In the genomic region with DNA sequence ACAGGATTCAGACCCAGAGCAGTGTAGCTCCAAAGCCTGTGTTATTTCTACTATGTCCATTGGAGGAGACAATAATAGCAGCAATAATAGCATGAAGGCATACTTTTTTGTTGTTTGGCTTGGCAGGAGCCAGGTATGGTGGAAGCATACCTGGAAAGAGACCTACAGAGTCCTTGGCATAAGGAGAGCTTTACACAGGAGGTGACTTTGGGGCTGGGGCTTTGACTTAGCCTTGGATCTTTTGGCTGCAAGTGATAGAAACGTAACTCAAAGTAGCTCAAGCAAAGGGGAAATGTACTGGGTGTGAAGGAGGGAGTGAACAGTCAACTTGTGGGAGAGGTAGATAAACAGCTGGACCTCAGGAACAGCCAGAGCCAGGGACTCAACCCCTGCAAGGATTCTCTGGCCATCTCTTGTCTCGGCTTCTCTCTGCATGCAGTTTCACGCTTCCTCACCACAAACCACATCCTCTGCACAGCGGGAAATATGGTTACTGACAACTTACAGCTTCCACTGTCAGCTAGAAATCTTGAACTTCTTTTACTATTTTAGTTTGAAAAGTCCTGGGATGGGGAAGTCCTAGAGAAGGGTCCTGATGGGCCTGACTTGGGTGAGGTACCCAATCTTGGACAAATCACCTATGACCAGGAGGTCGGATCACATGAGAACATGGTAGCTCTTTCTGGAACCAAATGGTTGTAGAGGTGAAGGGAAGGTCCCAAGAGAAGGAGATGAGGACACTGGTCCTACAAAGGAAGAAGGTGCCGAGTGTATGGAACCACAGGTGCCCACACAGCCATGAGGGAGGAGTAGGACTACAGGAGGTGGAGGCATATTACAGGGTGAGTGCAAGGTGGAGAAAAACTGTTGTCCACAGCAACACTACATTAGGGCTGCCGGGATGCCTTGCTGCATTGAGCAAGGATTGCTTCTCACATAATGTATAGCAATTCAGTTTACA, we compare ENCODE assay signal across 8 cellular contexts. TPM values are rescaled to one million over a fixed set of nuclear protein-coding genes. Genes with fewer than 3 reads are reported as not detected.
DNase-seq lines count a peak whose midpoint lies in the region; ATAC-seq and TF ChIP-seq lines count a peak whose summit lies in the region.

No MANE protein-coding gene starts in this region.

- no peaks in the 10 kb centered on the region for H4K20me1 ChIP-seq in OCI-LY1 (ENCODE audit: insufficient read depth, low read length)

- no peak overlapping the region for H3K27ac ChIP-seq in OCI-LY1 (ENCODE audit: low read depth, low read length, poor library complexity, severe bottlenecking)
- H3K27ac ChIP-seq in right cardiac atrium (ENCODE audit: low read length) = no peak overlapping the region
- no peak overlapping the region for H3K27ac ChIP-seq in endodermal cell (ENCODE audit: low read depth, low read length)
- H3K27ac ChIP-seq in RWPE1 = no peak overlapping the region

- in situ Hi-C loops in GM13976 (cut with MboI; ENCODE audit: low sequenced_read_pairs, unreplicated experiment) = no loop called here

- no peaks in the 10 kb centered on the region for H3K27me3 Mint-ChIP-seq in endodermal cell (ENCODE audit: insufficient read depth)

- no peak overlapping the region for H3K27ac Mint-ChIP-seq in endodermal cell

- POLR2A ChIA-PET in RWPE1 (lab: Yijun Ruan, JAX; ENCODE audit: low non-redundant PET) = no interaction called here

- DNase-seq in GM13976 (ENCODE audit: low spot score) (peak; percentile 62), activated T-helper 1 cell treated with Interleukin-2 at 50 U/mL for 16 hours (ENCODE audit: low read depth) (peak; percentile 39), right cardiac atrium (peak in 1 of 3 donors; percentile 30), endodermal cell (no peak), RWPE1 (ENCODE audit: low spot score) (no peak)
- peak; percentile 30 to 53 (median 50) for DNase-seq in stimulated activated CD4-positive, alpha-beta T cell treated with anti-CD3 and anti-CD28 coated beads, TNF-alpha, amount 100 ng/mL, for 48 hours (ENCODE audit: low read depth in 3 of 3)

- H3K4me3 Mint-ChIP-seq in endodermal cell = no peak overlapping the region

- H3K9me3 ChIP-seq in OCI-LY1 (ENCODE audit: low read length) = no peaks in the 10 kb centered on the region
- H3K9me3 ChIP-seq in right cardiac atrium (ENCODE audit: control insufficient read depth, low read length) = no peaks in the 10 kb centered on the region
- no peaks in the 10 kb centered on the region for H3K9me3 ChIP-seq in endodermal cell (ENCODE audit: control insufficient read depth, low read length)

- H3K27me3 ChIP-seq in OCI-LY1 (ENCODE audit: insufficient read depth, low read length) (peaks cover 3% of the 10 kb centered on the region; the same call in 1 of the 2 replicates), right cardiac atrium (ENCODE audit: control insufficient read depth, insufficient read depth) (no peaks in the 10 kb centered on the region), endodermal cell (ENCODE audit: control insufficient read depth, insufficient read depth, low read length, poor library complexity, severe bottlenecking) (no peaks in the 10 kb centered on the region)

- no peaks in the 10 kb centered on the region for H3K9me3 Mint-ChIP-seq in endodermal cell

- no peak overlapping the region for H2AFZ ChIP-seq in OCI-LY1 (ENCODE audit: low read length)

- peaks cover 26% of the 10 kb centered on the region for H3K4me1 ChIP-seq in OCI-LY1 (ENCODE audit: insufficient read depth, low read length, severe bottlenecking)
- peaks cover 4% of the 10 kb centered on the region for H3K4me1 ChIP-seq in right cardiac atrium (ENCODE audit: control insufficient read depth, insufficient read depth, low read length)
- no peaks in the 10 kb centered on the region for H3K4me1 ChIP-seq in endodermal cell (ENCODE audit: control insufficient read depth, insufficient read depth, low read length)

- peak overlapping the region; percentile 1; the same call in 1 of the 2 replicates for H3K4me2 ChIP-seq in OCI-LY1 (ENCODE audit: low read length)

- CTCF ChIA-PET in RWPE1 (lab: Yijun Ruan, JAX) = interaction anchor here (0.6 kb wide), 1 partner anchor 19 kb away, joined by 3 read pairs; no protein-coding TSS in a partner anchor

- no peaks in the 10 kb centered on the region for H3K9me2 ChIP-seq in OCI-LY1 (ENCODE audit: low read depth, low read length)

- intact Hi-C loops in right cardiac atrium (cut with DNase I) = no loop called here

- no peaks in the 10 kb centered on the region for H3K36me3 Mint-ChIP-seq in endodermal cell (ENCODE audit: low read depth)

- TF ChIP-seq CTCF in GM13976 (IDR thresholded peaks at IDR 0.05; ENCODE audit: borderline replicate concordance, control extremely low read depth, extremely low read depth, insufficient read depth, missing control alignments) (no peak), OCI-LY1 (IDR thresholded peaks at IDR 0.05; ENCODE audit: low read length) (no peak), endodermal cell (conservative IDR thresholded peaks at IDR 0.05) (no peak), RWPE1 (conservative IDR thresholded peaks at IDR 0.05; ENCODE audit: low read depth) (no peak)

- no peaks in the 10 kb centered on the region for H3K4me1 Mint-ChIP-seq in endodermal cell

- no peak overlapping the region for H3K9ac ChIP-seq in OCI-LY1 (ENCODE audit: low read length)
- no peak overlapping the region for H3K9ac ChIP-seq in endodermal cell (ENCODE audit: extremely low read depth, low read length, poor library complexity, severe bottlenecking)

- H3K4me3 ChIP-seq in OCI-LY1 (ENCODE audit: low read depth, low read length, poor library complexity, severe bottlenecking) (no peak overlapping the region), right cardiac atrium (ENCODE audit: low read length) (no peak overlapping the region), endodermal cell (ENCODE audit: low read length) (no peak overlapping the region)

- WGBS in right cardiac atrium = 78% methylated on average over 7 of the region's 7 CpGs
- 88 to 93% methylated on average over 3 to 7 of the region's 7 CpGs for WGBS in endodermal cell (ENCODE audit: insufficient coverage in 1 of 2, insufficient read length in 1 of 2), 2 experiments

- H3K36me3 ChIP-seq in OCI-LY1 (ENCODE audit: insufficient read depth, low read length) = no peaks in the 10 kb centered on the region
- H3K36me3 ChIP-seq in endodermal cell (ENCODE audit: control insufficient read depth, insufficient read depth, low read length) = no peaks in the 10 kb centered on the region

- no peaks in the 10 kb centered on the region for H3F3A ChIP-seq in OCI-LY1 (ENCODE audit: insufficient read depth, low read length)

- no peaks in the 10 kb centered on the region for H3K79me2 ChIP-seq in OCI-LY1 (ENCODE audit: insufficient read depth, low read length)

- ATAC-seq in HG02678 (IDR thresholded peaks at IDR 0.05; ENCODE audit: unreplicated experiment) (peak; percentile 86), right cardiac atrium (peak; percentile 46 to 56)

RNA-seq across cellular contexts. Expression of a gene that starts 47.0 kb away (rescaled TPM):
- total RNA-seq in right cardiac atrium = 10 to 100 TPM; 13.3 to 25.8 (median 15.0) TPM
- polyA plus RNA-seq in right cardiac atrium = 4.3 TPM
- 10 to 100 TPM; 74.8 to 75.6 TPM for total RNA-seq in endodermal cell
- 76.8 TPM for polyA plus RNA-seq in endodermal cell (2013, experiment 1 of 2)
- 77.1 TPM for polyA plus RNA-seq in endodermal cell (2013, experiment 2 of 2)

Comparison
In these comparisons a context has a peak if more than half of its experiments do, and no peak if none do; other contexts are left out.
1. DNase-seq: peak in GM13976 (single experiment), activated T-helper 1 cell treated with Interleukin-2 at 50 U/mL for 16 hours (single experiment) and stimulated activated CD4-positive, alpha-beta T cell treated with anti-CD3 and anti-CD28 coated beads, TNF-alpha, amount 100 ng/mL, for 48 hours (3 of 3); none in endodermal cell (single experiment) and RWPE1 (single experiment).